In genomic region chrX:119943185-119943988, GRCh38 we compare ENCODE assay signal across 8 cellular contexts. TPM values are rescaled to one million over a fixed set of nuclear protein-coding genes. Genes with fewer than 3 reads are reported as not detected.
DNase-seq lines count a peak whose midpoint lies in the region; ATAC-seq and TF ChIP-seq lines count a peak whose summit lies in the region.

TSS of gene NKAP (minus strand) at chrX:119943751. CDS start at chrX:119943605, 146 bp downstream.

- H3K36me3 ChIP-seq in Caco-2 (ENCODE audit: control insufficient read depth, insufficient read depth, low read length), result no peaks in the 10 kb centered on the region

- no peaks in the 10 kb centered on the region for H3K4me1 Mint-ChIP-seq in Caco-2 (ENCODE audit: low read depth, unreplicated experiment)
- H3K4me1 Mint-ChIP-seq in activated CD8-positive, alpha-beta memory T cell treated with anti-CD3 and anti-CD28 coated beads, Interleukin-2, amount 10 ng/mL, durations not matched to agents 7 days and 5 days, result peaks cover 23% of the 10 kb centered on the region
- peaks cover 11 to 16% of the 10 kb centered on the region in 2 donors for H3K4me1 Mint-ChIP-seq in effector memory CD8-positive, alpha-beta T cell (ENCODE audit: low read depth in 2 of 2)

- H3K4me3 Mint-ChIP-seq in Caco-2 (ENCODE audit: unreplicated experiment), result peak within 1 kb of the TSS; percentile 88
- peak within 1 kb of the TSS; percentile 92 for H3K4me3 Mint-ChIP-seq in activated CD8-positive, alpha-beta memory T cell treated with anti-CD3 and anti-CD28 coated beads, Interleukin-2, amount 10 ng/mL, durations not matched to agents 7 days and 5 days
- H3K4me3 Mint-ChIP-seq in effector memory CD8-positive, alpha-beta T cell, result peak within 1 kb of the TSS; percentile 94 to 99

- CTCF ChIA-PET in Caco-2 (lab: Charles Lee), result no interaction called here
- CTCF ChIA-PET in activated CD8-positive, alpha-beta memory T cell treated with anti-CD3 and anti-CD28 coated beads, Interleukin-2, amount 10 ng/mL, durations not matched to agents 7 days and 5 days (lab: Charles Lee), result interaction anchor here (0.8 kb wide), 1 partner anchor 8 kb away, joined by 3 read pairs; no protein-coding TSS in a partner anchor

- H3K4me1 ChIP-seq in Caco-2, result no peaks in the 10 kb centered on the region

- peak; percentile 78 for ATAC-seq in GM21367 (IDR thresholded peaks at IDR 0.05; ENCODE audit: unreplicated experiment)
- ATAC-seq in activated CD8-positive, alpha-beta memory T cell treated with anti-CD3 and anti-CD28 coated beads, Interleukin-2, amount 10 ng/mL, durations not matched to agents 7 days and 5 days, result peak; percentile 86
- ATAC-seq in effector memory CD8-positive, alpha-beta T cell (replicated peaks), result peak; percentile 87

- intact Hi-C loops in Caco-2 (cut with micrococcal nuclease; ENCODE audit: unreplicated experiment), result loop anchor here (5.0 kb wide), 1 partner anchor 56 kb away; no protein-coding TSS in a partner anchor

- TF ChIP-seq CTCF in Caco-2 (IDR thresholded peaks at IDR 0.05; ENCODE audit: insufficient read depth in 1 of 2, low read depth in 1 of 2, low read length in 1 of 2, severe bottlenecking in 1 of 2, unreplicated experiment in 1 of 2), result no peak

- H3K4me3 ChIP-seq in Caco-2 (ENCODE audit: low read depth, low read length), result peak within 1 kb of the TSS; percentile 69

- no peaks in the 10 kb centered on the region; the same call in 1 of the 2 replicates for H3K27me3 ChIP-seq in Caco-2 (replicated peaks; ENCODE audit: control insufficient read depth, insufficient read depth, low read length)

- POLR2A ChIA-PET in Caco-2 (lab: Charles Lee), result no interaction called here

- H3K27me3 Mint-ChIP-seq in Caco-2 (ENCODE audit: insufficient read depth, unreplicated experiment), result peaks cover under 1% of the 10 kb centered on the region
- peaks cover 2% of the 10 kb centered on the region for H3K27me3 Mint-ChIP-seq in activated CD8-positive, alpha-beta memory T cell treated with anti-CD3 and anti-CD28 coated beads, Interleukin-2, amount 10 ng/mL, durations not matched to agents 7 days and 5 days
- H3K27me3 Mint-ChIP-seq in effector memory CD8-positive, alpha-beta T cell, result no peaks in the 10 kb centered on the region

- no peaks in the 10 kb centered on the region for H3K9me3 ChIP-seq in Caco-2

- DNase-seq in Caco-2 (peak; percentile 87), HT1080 (ENCODE audit: low read depth) (peak; percentile 84), NOMO-1 treated with DMSO at 0.1 percent for 48 hours (lab: John Stamatoyannopoulos, UW; ENCODE audit: unreplicated experiment) (peak; percentile 88), medulla oblongata (ENCODE audit: extremely low spot score) (peak; percentile 88)
- peak; percentile 86 for DNase-seq in activated CD8-positive, alpha-beta memory T cell treated with anti-CD3 and anti-CD28 coated beads, Interleukin-2, amount 10 ng/mL, durations not matched to agents 7 days and 5 days
- peak; percentile 70 to 82 (median 78) for DNase-seq in effector memory CD8-positive, alpha-beta T cell
- DNase-seq in stimulated activated CD8-positive, alpha-beta memory T cell treated with anti-CD3 and anti-CD28 coated beads, Interleukin-12 subunit alpha, Interleukin-12 subunit beta, amount 100 ng/mL, for 1 hour (ENCODE audit: low read depth), result peak; percentile 65

- BruUV-seq in Caco-2 (replicated peaks; lab: Mats Ljungman, UMichigan), result TSS peak; percentile 41

- H3K27ac Mint-ChIP-seq in Caco-2 (ENCODE audit: unreplicated experiment), result peak within 1 kb of the TSS; percentile 89
- H3K27ac Mint-ChIP-seq in activated CD8-positive, alpha-beta memory T cell treated with anti-CD3 and anti-CD28 coated beads, Interleukin-2, amount 10 ng/mL, durations not matched to agents 7 days and 5 days, result peak within 1 kb of the TSS; percentile 93
- H3K27ac Mint-ChIP-seq in effector memory CD8-positive, alpha-beta T cell, result peak within 1 kb of the TSS; percentile 95 to 99

- H3K36me3 Mint-ChIP-seq in Caco-2 (ENCODE audit: insufficient read depth, unreplicated experiment), result no peaks in the 10 kb centered on the region
- peaks cover 2% of the 10 kb centered on the region for H3K36me3 Mint-ChIP-seq in activated CD8-positive, alpha-beta memory T cell treated with anti-CD3 and anti-CD28 coated beads, Interleukin-2, amount 10 ng/mL, durations not matched to agents 7 days and 5 days
- peaks cover 15% of the 10 kb centered on the region for H3K36me3 Mint-ChIP-seq in effector memory CD8-positive, alpha-beta T cell (ENCODE audit: insufficient read depth)

- no peaks in the 10 kb centered on the region for H3K9me3 Mint-ChIP-seq in Caco-2 (ENCODE audit: unreplicated experiment)
- H3K9me3 Mint-ChIP-seq in activated CD8-positive, alpha-beta memory T cell treated with anti-CD3 and anti-CD28 coated beads, Interleukin-2, amount 10 ng/mL, durations not matched to agents 7 days and 5 days (ENCODE audit: low read depth), result no peaks in the 10 kb centered on the region
- H3K9me3 Mint-ChIP-seq in effector memory CD8-positive, alpha-beta T cell, result no peaks in the 10 kb centered on the region

RNA-seq across cellular contexts. Expression of gene NKAP, which starts in this region (rescaled TPM):
- total RNA-seq in Caco-2 (2022), result 7.2 and 9.5 TPM in 2 replicates
- 2.7 and 4.4 TPM in 2 replicates for total RNA-seq in HT1080 (2014; rRNA removed; shearing (Covaris generic))
- 4.3 and 4.4 TPM in 2 replicates for polyA plus RNA-seq in HT1080 (2015; cell fraction: cytosol; rRNA removed)
- 3.9 and 7.3 TPM in 2 replicates for polyA plus RNA-seq in HT1080 (2015; cell fraction: nucleus; rRNA removed)
- 10 to 100 TPM in 1 of 2 experiments, 1 to 10 TPM in 1; 8.1 to 10.4 TPM for total RNA-seq in activated CD8-positive, alpha-beta memory T cell treated with anti-CD3 and anti-CD28 coated beads, Interleukin-2, amount 10 ng/mL, durations not matched to agents 7 days and 5 days

Comparison
In these comparisons a context has a peak if more than half of its experiments do, and no peak if none do; other contexts are left out.
1. Peak in every context shown above with its lines: DNase-seq, ATAC-seq and H3K4me3 ChIP-seq.